In genomic region chr15:34470091-34470490, GRCh38 we compare ENCODE assay signal across 1 cellular context.
TF ChIP-seq lines count a peak whose summit lies in the region.

No MANE protein-coding gene starts in this region.

TF ChIP-seq in HepG2, 621 proteins besides CTCF, POLR2A, EP300 and RAD21 (continued from another document):
- TF ChIP-seq ELK4 (CRISPR knock-in tag; IDR thresholded peaks at IDR 0.05; ENCODE audit: borderline replicate concordance): no peak
- TF ChIP-seq IRX3 (CRISPR knock-in tag; IDR thresholded peaks at IDR 0.05; ENCODE audit: borderline replicate concordance, low read depth): no peak
- TF ChIP-seq, protein P1, sequence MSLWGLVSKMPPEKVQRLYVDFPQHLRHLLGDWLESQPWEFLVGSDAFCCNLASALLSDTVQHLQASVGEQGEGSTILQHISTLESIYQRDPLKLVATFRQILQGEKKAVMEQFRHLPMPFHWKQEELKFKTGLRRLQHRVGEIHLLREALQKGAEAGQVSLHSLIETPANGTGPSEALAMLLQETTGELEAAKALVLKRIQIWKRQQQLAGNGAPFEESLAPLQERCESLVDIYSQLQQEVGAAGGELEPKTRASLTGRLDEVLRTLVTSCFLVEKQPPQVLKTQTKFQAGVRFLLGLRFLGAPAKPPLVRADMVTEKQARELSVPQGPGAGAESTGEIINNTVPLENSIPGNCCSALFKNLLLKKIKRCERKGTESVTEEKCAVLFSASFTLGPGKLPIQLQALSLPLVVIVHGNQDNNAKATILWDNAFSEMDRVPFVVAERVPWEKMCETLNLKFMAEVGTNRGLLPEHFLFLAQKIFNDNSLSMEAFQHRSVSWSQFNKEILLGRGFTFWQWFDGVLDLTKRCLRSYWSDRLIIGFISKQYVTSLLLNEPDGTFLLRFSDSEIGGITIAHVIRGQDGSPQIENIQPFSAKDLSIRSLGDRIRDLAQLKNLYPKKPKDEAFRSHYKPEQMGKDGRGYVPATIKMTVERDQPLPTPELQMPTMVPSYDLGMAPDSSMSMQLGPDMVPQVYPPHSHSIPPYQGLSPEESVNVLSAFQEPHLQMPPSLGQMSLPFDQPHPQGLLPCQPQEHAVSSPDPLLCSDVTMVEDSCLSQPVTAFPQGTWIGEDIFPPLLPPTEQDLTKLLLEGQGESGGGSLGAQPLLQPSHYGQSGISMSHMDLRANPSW (CRISPR knock-in tag; IDR thresholded peaks at IDR 0.05; ENCODE audit: borderline replicate concordance): no peak
- no peak for TF ChIP-seq FOXK2 (IDR thresholded peaks at IDR 0.05)
- TF ChIP-seq NRL (CRISPR knock-in tag; IDR thresholded peaks at IDR 0.05; ENCODE audit: borderline replicate concordance): no peak
- TF ChIP-seq TP53 (CRISPR knock-in tag; conservative IDR thresholded peaks at IDR 0.05): no peak
- no peak for TF ChIP-seq ZBTB8A (CRISPR knock-in tag; IDR thresholded peaks at IDR 0.05; ENCODE audit: borderline replicate concordance, low read depth)
- no peak for TF ChIP-seq NR2F1 (CRISPR knock-in tag; IDR thresholded peaks at IDR 0.05)
- TF ChIP-seq ZNF589 (CRISPR knock-in tag; conservative IDR thresholded peaks at IDR 0.05): no peak
- no peak for TF ChIP-seq AHR (CRISPR knock-in tag; IDR thresholded peaks at IDR 0.05)
- no peak for TF ChIP-seq TOE1 (CRISPR knock-in tag; IDR thresholded peaks at IDR 0.05)
- TF ChIP-seq SIN3A (IDR thresholded peaks at IDR 0.05; ENCODE audit: borderline replicate concordance, low read depth, low read length): no peak
- TF ChIP-seq HOXD1 (CRISPR knock-in tag; IDR thresholded peaks at IDR 0.05): no peak
TF ChIP-seq in HepG2: peak in this region for 0.
